In the genomic region with DNA sequence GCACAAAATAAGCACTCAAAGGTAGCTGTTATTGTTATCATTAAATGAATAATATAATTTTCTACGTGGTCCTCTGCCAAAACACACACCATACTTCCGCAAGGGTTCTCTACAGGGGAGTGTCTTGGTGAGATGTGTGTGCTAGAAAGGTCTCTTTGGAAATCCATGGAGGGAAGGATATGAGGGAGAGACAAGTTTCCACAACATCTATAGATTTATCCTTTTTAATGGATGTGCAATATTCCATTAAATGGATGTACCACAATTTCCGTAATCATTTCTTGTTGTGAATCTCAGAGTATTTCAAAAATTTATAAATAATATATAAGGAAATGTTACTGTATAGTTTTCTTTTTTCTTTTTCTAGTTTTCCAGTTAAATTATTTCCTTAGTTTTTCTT, we compare ENCODE assay signal across 22 cellular contexts. TPM values are rescaled to one million over a fixed set of nuclear protein-coding genes. Genes with fewer than 3 reads are reported as not detected.
"Had no signal": no experiment of that assay in that cellular context is flagged by ENCODE, and none has a peak within 500 bp of the region (broad histone marks: within the 10 kb centered on the region; RNA-seq: fewer than 3 reads in every experiment).

No MANE protein-coding gene starts in this region.

- H3K36me3 ChIP-seq: MG63, SJSA1 had no signal

- H3K27ac ChIP-seq: SJSA1, SK-N-MC had no signal

- H3K4me3 ChIP-seq: MG63, SJSA1, SK-N-MC had no signal

- H3K9me3 ChIP-seq: MG63 had no signal

- H3K4me1 ChIP-seq: SJSA1 had no signal

- FAIRE-seq: RCC 7860 had no signal

- DNase-seq: Karpas-422, KG1, MG63, NCI-H1092, NCI-H1105 treated with DMSO at 0.1 percent for 48 hours, NCI-H1417 treated with DMSO at 0.1 percent for 48 hours, NCI-H1694 treated with DMSO at 0.1 percent for 48 hours, NCI-H1930, NCI-H2081, NCI-H2107, NCI-H226, NCI-H446, NCI-H510A, NCI-H524 treated with DMSO at 0.1 percent for 48 hours, NCI-H774, Right ventricle myocardium superior, RPMI8226, SIG-M5 had no signal

RNA-seq across cellular contexts. Expression of a gene that starts 2.6 kb away (rescaled TPM):
- total RNA-seq: HT-29, SJSA1 had no signal
